ENCODE assay signal across 2 cellular contexts in genomic region chr1:244414543-244414942, GRCh38.
TF ChIP-seq lines count a peak whose summit lies in the region.

No MANE protein-coding gene starts in this region.

TF ChIP-seq in SK-N-SH, 30 proteins besides CTCF, POLR2A, EP300 and RAD21:
- TF ChIP-seq SIN3A (IDR thresholded peaks at IDR 0.05; ENCODE audit: borderline replicate concordance, low read depth, low read length), result no peak
- peak; percentile 5; the same call in 1 of the 2 replicates for TF ChIP-seq FOSL2 (IDR thresholded peaks at IDR 0.05; ENCODE audit: borderline replicate concordance, low read depth)

TF ChIP-seq in HepG2, 621 proteins besides CTCF, POLR2A, EP300 and RAD21:
- TF ChIP-seq ZNF747 (CRISPR knock-in tag; IDR thresholded peaks at IDR 0.05; ENCODE audit: borderline replicate concordance) (no peak), KDM5A (IDR thresholded peaks at IDR 0.05; ENCODE audit: borderline replicate concordance, low read length) (no peak), THAP11 (CRISPR knock-in tag; IDR thresholded peaks at IDR 0.05) (no peak), RBAK (CRISPR knock-in tag; IDR thresholded peaks at IDR 0.05) (no peak), MXI1 (IDR thresholded peaks at IDR 0.05; ENCODE audit: borderline replicate concordance, low read depth, low read length) (no peak)
- TF ChIP-seq, protein P1, sequence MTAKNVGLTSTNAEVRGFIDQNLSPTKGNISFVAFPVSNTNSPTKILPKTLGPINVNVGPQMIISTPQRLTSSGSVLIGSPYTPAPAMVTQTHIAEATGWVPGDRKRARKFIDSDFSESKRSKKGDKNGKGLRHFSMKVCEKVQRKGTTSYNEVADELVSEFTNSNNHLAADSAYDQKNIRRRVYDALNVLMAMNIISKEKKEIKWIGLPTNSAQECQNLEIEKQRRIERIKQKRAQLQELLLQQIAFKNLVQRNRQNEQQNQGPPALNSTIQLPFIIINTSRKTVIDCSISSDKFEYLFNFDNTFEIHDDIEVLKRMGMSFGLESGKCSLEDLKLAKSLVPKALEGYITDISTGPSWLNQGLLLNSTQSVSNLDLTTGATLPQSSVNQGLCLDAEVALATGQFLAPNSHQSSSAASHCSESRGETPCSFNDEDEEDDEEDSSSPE (CRISPR knock-in tag; IDR thresholded peaks at IDR 0.05), result no peak
